ENCODE assay signal across 25 cellular contexts in genomic region chr13:78830508-78830907, GRCh38.
A peak's percentile ranks its signal among the peaks of the same experiment; 100 is the strongest.
DNase-seq lines count a peak whose midpoint lies in the region; ATAC-seq, FAIRE-seq and TF ChIP-seq lines count a peak whose summit lies in the region.
"Had no signal": no experiment of that assay in that cellular context is flagged by ENCODE, and none has a peak within 500 bp of the region (broad histone marks: within the 10 kb centered on the region; RNA-seq: fewer than 3 reads in every experiment).

No MANE protein-coding gene starts in this region.

- H3K79me2 ChIP-seq in SK-N-SH (ENCODE audit: insufficient read depth) (no peaks in the 10 kb centered on the region), HCT116 (ENCODE audit: insufficient read depth, low read length) (no peaks in the 10 kb centered on the region)

- H3K4me1 ChIP-seq in SK-N-SH (ENCODE audit: control insufficient read depth in 1 of 2, insufficient read depth in 2 of 2, low read depth in 1 of 2, low read length in 1 of 2), result peaks cover 0 to 2% of the 10 kb centered on the region in 2 experiments; a peak in 2 of 4 replicates
- no peaks in the 10 kb centered on the region for H3K4me1 ChIP-seq in HCT116 (ENCODE audit: control insufficient read depth in 1 of 2, insufficient read depth in 2 of 2, low read length in 2 of 2)
- H3K4me1 ChIP-seq: BE2C, BLaER1 had no signal

- no peak for TF ChIP-seq POLR2A in HCT116 (IDR thresholded peaks at IDR 0.05; ENCODE audit: borderline replicate concordance, extremely low read depth, insufficient read depth, insufficient read length)
- no peak for TF ChIP-seq POLR2A in H54 (IDR thresholded peaks at IDR 0.05; ENCODE audit: low read depth, low read length)

- no peak for DNase-seq in SK-N-SH
- no peak for DNase-seq in HCT116 (ENCODE audit: low read depth, low spot score)
- DNase-seq in amniotic stem cell (lab: John Stamatoyannopoulos, UW), result no peak
- no peak for DNase-seq in H54 (ENCODE audit: insufficient read length, low spot score)
- DNase-seq in NK-92 treated with Interleukin-12 subunit alpha and Interleukin-12 subunit beta, amount 100 ng/mL, for 24 hours (lab: John Stamatoyannopoulos, UW), result no peak
- DNase-seq: ACHN; BE2C; C1 segment of cervical spinal cord; CD4-positive, alpha-beta memory T cell; CD4-positive, CD25-positive, alpha-beta regulatory T cell; CD8-positive, alpha-beta memory T cell; COR-L47; DMS 273 treated with DMSO at 0.1 percent for 48 hours; DMS153; DMS53; DMS79; DND-41; EL; GDM1 had no signal

- CTCF ChIA-PET in SK-N-SH (lab: Yijun Ruan, JAX) (interaction anchor here (1.6 kb wide), 1 partner anchor 148 kb away, joined by 3 read pairs; no protein-coding TSS in a partner anchor), HCT116 (lab: Charles Lee) (no interaction called here)

- H3K4me2 ChIP-seq in SK-N-SH (no peak overlapping the region), HCT116 (ENCODE audit: low read length) (no peak overlapping the region)
- H3K4me2 ChIP-seq: BLaER1 had no signal

- TF ChIP-seq RAD21 in SK-N-SH (IDR thresholded peaks at IDR 0.05; ENCODE audit: low read length) (no peak), HCT116 (IDR thresholded peaks at IDR 0.05; ENCODE audit: low read depth) (no peak), Ishikawa (IDR thresholded peaks at IDR 0.05; ENCODE audit: low read depth) (no peak)

- RAD21 ChIA-PET in HCT116 (lab: Charles Lee; ENCODE audit: low non-redundant PET in 1 of 2, low total read pairs in 2 of 2, uncharacterized antibody in 2 of 2, unreplicated experiment in 2 of 2), result no interaction called here

- H2AFZ ChIP-seq in SK-N-SH (ENCODE audit: low read depth) (no peak overlapping the region), HCT116 (ENCODE audit: low read depth, low read length, poor library complexity, severe bottlenecking) (no peak overlapping the region)

- H3K9me3 ChIP-seq in SK-N-SH (no peaks in the 10 kb centered on the region), HCT116 (ENCODE audit: control insufficient read depth in 1 of 2, insufficient read depth in 1 of 2, low read depth in 1 of 2, low read length in 2 of 2) (no peaks in the 10 kb centered on the region)
- H3K9me3 ChIP-seq: BE2C, BLaER1 had no signal

- H3K36me3 ChIP-seq in SK-N-SH (replicated peaks in 1 of 2; ENCODE audit: control insufficient read depth in 1 of 2, insufficient read depth in 2 of 2, low read length in 1 of 2) (no peaks in the 10 kb centered on the region), HCT116 (ENCODE audit: control insufficient read depth in 1 of 2, insufficient read depth in 2 of 2, low read length in 2 of 2) (no peaks in the 10 kb centered on the region)
- H3K36me3 ChIP-seq: BE2C, BLaER1 had no signal

- no peak overlapping the region for H3K9ac ChIP-seq in SK-N-SH
- H3K9ac ChIP-seq in HCT116 (ENCODE audit: low read length), result no peak overlapping the region
- H3K9ac ChIP-seq: BLaER1 had no signal

- WGBS in SK-N-SH (ENCODE audit: low lambda C conversion rate), result 19% methylated on average over 1 of the region's 1 CpG

- POLR2A ChIA-PET in SK-N-SH (lab: Yijun Ruan, JAX) (no interaction called here), HCT116 (lab: Charles Lee) (no interaction called here)

- H3K4me3 ChIP-seq in SK-N-SH (ENCODE audit: low read depth in 2 of 2, low read length in 1 of 2) (no peak overlapping the region), HCT116 (replicated peaks in 1 of 2; ENCODE audit: low read depth in 1 of 2, low read length in 2 of 2) (no peak overlapping the region)
- H3K4me3 ChIP-seq: BLaER1 had no signal

- TF ChIP-seq EP300 in SK-N-SH (IDR thresholded peaks at IDR 0.05; ENCODE audit: borderline replicate concordance in 1 of 2, low read depth in 1 of 2, low read length in 1 of 2), result no peak
- no peak for TF ChIP-seq EP300 in Ishikawa (IDR thresholded peaks at IDR 0.05; ENCODE audit: borderline replicate concordance)

- no peaks in the 10 kb centered on the region for H4K20me1 ChIP-seq in SK-N-SH (ENCODE audit: insufficient read depth)
- peaks cover 5% of the 10 kb centered on the region; the same call in 1 of the 2 replicates for H4K20me1 ChIP-seq in HCT116 (ENCODE audit: insufficient read depth)
- H4K20me1 ChIP-seq: BLaER1 had no signal

- H3K27ac ChIP-seq in SK-N-SH (ENCODE audit: low read depth in 2 of 2, low read length in 1 of 2) (no peak overlapping the region), HCT116 (ENCODE audit: low read depth, low read length) (no peak overlapping the region)
- H3K27ac ChIP-seq: 22Rv1, BLaER1 had no signal

- intact Hi-C loops in HCT116 (cut with micrococcal nuclease), result no loop called here

- no peaks in the 10 kb centered on the region for H3K9me2 ChIP-seq in SK-N-SH
- H3K9me2 ChIP-seq in HCT116 (ENCODE audit: insufficient read depth), result no peaks in the 10 kb centered on the region

- no TSS peak for BruUV-seq in HCT116 (replicated peaks; lab: Mats Ljungman, UMichigan)

- FAIRE-seq in H54 (lab: Jason Lieb, UNC), result no peak
- FAIRE-seq: GM12891, GM19239 had no signal

- TF ChIP-seq CTCF in SK-N-SH (IDR thresholded peaks at IDR 0.05), result no peak
- no peak for TF ChIP-seq CTCF in HCT116 (IDR thresholded peaks at IDR 0.05 in 2 of 3, conservative IDR thresholded peaks at IDR 0.05 in 1 of 3; ENCODE audit: borderline replicate concordance in 1 of 3, insufficient read depth in 1 of 3, low read depth in 2 of 3, low read length in 2 of 3)

- no peaks in the 10 kb centered on the region for H3K27me3 ChIP-seq in SK-N-SH (ENCODE audit: insufficient read depth)
- H3K27me3 ChIP-seq in HCT116 (ENCODE audit: insufficient read depth, low read length), result no peaks in the 10 kb centered on the region
- H3K27me3 ChIP-seq: BE2C, BLaER1 had no signal

- ATAC-seq in SK-N-SH treated with all-trans-retinoic acid at 6 μM for 48 hours (no peak), HCT116 (no peak)

- H3F3A ChIP-seq in SK-N-SH (replicated peaks; ENCODE audit: insufficient read depth), result no peaks in the 10 kb centered on the region

TF ChIP-seq in SK-N-SH treated with all-trans-retinoic acid at 6 μM for 48 hours, 23 proteins besides CTCF, POLR2A, EP300 and RAD21 (continues in another document):
- no peak for TF ChIP-seq GLIS3 (CRISPR knock-in tag; IDR thresholded peaks at IDR 0.05)
- TF ChIP-seq POU6F1 (CRISPR knock-in tag; IDR thresholded peaks at IDR 0.05; ENCODE audit: borderline replicate concordance, low read depth), result no peak
- TF ChIP-seq ZC3H10 (CRISPR knock-in tag; IDR thresholded peaks at IDR 0.05), result no peak
- TF ChIP-seq ISL1 (CRISPR knock-in tag; IDR thresholded peaks at IDR 0.05), result no peak
- TF ChIP-seq ESRRG (CRISPR knock-in tag; IDR thresholded peaks at IDR 0.05), result no peak
- TF ChIP-seq RARB (CRISPR knock-in tag; IDR thresholded peaks at IDR 0.05), result no peak

TF ChIP-seq in HCT116, 20 proteins besides CTCF, POLR2A, EP300 and RAD21:
- TF ChIP-seq SIN3A (IDR thresholded peaks at IDR 0.05; ENCODE audit: low read depth), result no peak
- TF ChIP-seq REST (IDR thresholded peaks at IDR 0.05; ENCODE audit: low read depth), result 0 out of 2 replicates have a peak, but pooled peaks have one; percentile 17

TF ChIP-seq in Ishikawa, 13 proteins besides CTCF, POLR2A, EP300 and RAD21:
- TF ChIP-seq REST (IDR thresholded peaks at IDR 0.05; ENCODE audit: low read depth) (peak; percentile 73), FOXM1 (IDR thresholded peaks at IDR 0.05; ENCODE audit: borderline replicate concordance, low read depth) (no peak)
